ENCODE assay signal across 10 cellular contexts in the genomic region with DNA sequence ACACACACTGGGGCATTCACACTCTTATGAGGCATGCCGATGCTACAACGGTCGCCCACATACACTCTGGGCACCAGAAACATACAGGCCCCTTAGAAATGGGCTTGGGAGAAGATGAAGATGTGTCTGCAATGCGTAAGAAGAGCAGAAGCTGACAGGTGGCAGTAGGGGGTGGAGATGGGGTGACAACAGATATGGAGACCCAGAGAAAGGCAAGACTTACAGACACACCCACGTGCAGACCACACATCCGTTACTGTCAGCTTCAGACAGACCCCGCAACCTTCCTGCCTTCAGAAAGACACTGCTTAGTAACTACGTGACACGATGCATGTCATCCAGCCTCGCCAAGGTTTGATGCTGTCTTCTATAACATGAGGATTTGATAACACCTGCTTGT.
DNase-seq lines count a peak whose midpoint lies in the region; ATAC-seq and TF ChIP-seq lines count a peak whose summit lies in the region.
"Had no signal": no experiment of that assay in that cellular context is flagged by ENCODE, and none has a peak within 500 bp of the region (broad histone marks: within the 10 kb centered on the region; RNA-seq: fewer than 3 reads in every experiment).

No MANE protein-coding gene starts in this region.

- H3K4me3 ChIP-seq in Caco-2 (ENCODE audit: low read depth, low read length) = no peak overlapping the region
- H3K4me3 ChIP-seq in GM23338 = no peak overlapping the region

- H3K9me2 ChIP-seq in GM23338 (ENCODE audit: insufficient read depth) = no peaks in the 10 kb centered on the region

- H2AFZ ChIP-seq in GM23338 = no peak overlapping the region

- no peaks in the 10 kb centered on the region for H3K36me3 Mint-ChIP-seq in Caco-2 (ENCODE audit: insufficient read depth, unreplicated experiment)
- H3K36me3 Mint-ChIP-seq in chondrocyte (ENCODE audit: low read depth) = no peaks in the 10 kb centered on the region
- H3K36me3 Mint-ChIP-seq in GM23338 (ENCODE audit: low read depth) = no peaks in the 10 kb centered on the region
- H3K36me3 Mint-ChIP-seq in Calu3 (ENCODE audit: insufficient read depth, unreplicated experiment) = no peaks in the 10 kb centered on the region

- no peaks in the 10 kb centered on the region for H3F3A ChIP-seq in GM23338 (replicated peaks; ENCODE audit: low read depth)

- intact Hi-C loops in Caco-2 (cut with micrococcal nuclease; ENCODE audit: unreplicated experiment) (loop anchor here (10.0 kb wide), 1 partner anchor 282 kb away; no protein-coding TSS in a partner anchor), Calu3 (cut with micrococcal nuclease; ENCODE audit: unreplicated experiment) (no loop called here)

- peaks cover 28% of the 10 kb centered on the region for H3K4me1 Mint-ChIP-seq in Caco-2 (ENCODE audit: low read depth, unreplicated experiment)
- peaks cover 9% of the 10 kb centered on the region for H3K4me1 Mint-ChIP-seq in chondrocyte (ENCODE audit: low read depth)
- H3K4me1 Mint-ChIP-seq in GM23338 = peaks cover 42% of the 10 kb centered on the region
- peaks cover 20% of the 10 kb centered on the region for H3K4me1 Mint-ChIP-seq in Calu3 (ENCODE audit: low read depth, unreplicated experiment)

- H3K27me3 ChIP-seq in Caco-2 (replicated peaks; ENCODE audit: control insufficient read depth, insufficient read depth, low read length) = no peaks in the 10 kb centered on the region
- no peaks in the 10 kb centered on the region for H3K27me3 ChIP-seq in GM23338 (ENCODE audit: insufficient read depth)

- TF ChIP-seq CTCF in Caco-2 (IDR thresholded peaks at IDR 0.05; ENCODE audit: insufficient read depth in 1 of 2, low read depth in 1 of 2, low read length in 1 of 2, severe bottlenecking in 1 of 2, unreplicated experiment in 1 of 2) = no peak
- TF ChIP-seq CTCF in chondrocyte (IDR thresholded peaks at IDR 0.05) = no peak
- no peak for TF ChIP-seq CTCF in GM23338 (conservative IDR thresholded peaks at IDR 0.05; ENCODE audit: low read depth in 2 of 2)
- TF ChIP-seq CTCF in Calu3 (IDR thresholded peaks at IDR 0.05; ENCODE audit: unreplicated experiment) = no peak

- H3K9me3 Mint-ChIP-seq in Caco-2 (ENCODE audit: unreplicated experiment) (no peaks in the 10 kb centered on the region), chondrocyte (ENCODE audit: low read depth) (no peaks in the 10 kb centered on the region), GM23338 (no peaks in the 10 kb centered on the region), Calu3 (ENCODE audit: low read depth, unreplicated experiment) (no peaks in the 10 kb centered on the region)

- H3K27ac ChIP-seq in GM23338 (ENCODE audit: low read depth) = no peak overlapping the region
- H3K27ac ChIP-seq: C4-2B had no signal

- POLR2A ChIA-PET in Caco-2 (lab: Charles Lee) = no interaction called here

- no peaks in the 10 kb centered on the region for H3K79me2 ChIP-seq in GM23338 (replicated peaks; ENCODE audit: insufficient read depth)

- BruUV-seq in Caco-2 (replicated peaks; lab: Mats Ljungman, UMichigan) (no TSS peak), Calu3 (replicated peaks; lab: Mats Ljungman, UMichigan) (no TSS peak)

- H3K27me3 Mint-ChIP-seq in Caco-2 (ENCODE audit: insufficient read depth, unreplicated experiment) (no peaks in the 10 kb centered on the region), chondrocyte (ENCODE audit: low read depth) (peaks cover 1% of the 10 kb centered on the region), GM23338 (ENCODE audit: insufficient read depth, low read depth, poor library complexity) (peaks cover 11% of the 10 kb centered on the region), Calu3 (ENCODE audit: unreplicated experiment) (no peaks in the 10 kb centered on the region)

- H3K4me2 ChIP-seq in GM23338 = no peak overlapping the region

- H3K4me1 ChIP-seq in Caco-2 (peaks cover 32% of the 10 kb centered on the region), GM23338 (ENCODE audit: insufficient read depth) (peaks cover 20% of the 10 kb centered on the region)

- no peaks in the 10 kb centered on the region for H4K20me1 ChIP-seq in GM23338 (replicated peaks; ENCODE audit: insufficient read depth)

- H3K36me3 ChIP-seq in Caco-2 (ENCODE audit: control insufficient read depth, insufficient read depth, low read length) (no peaks in the 10 kb centered on the region), GM23338 (ENCODE audit: insufficient read depth) (no peaks in the 10 kb centered on the region)

- H3K27ac Mint-ChIP-seq in Caco-2 (ENCODE audit: unreplicated experiment) (peak overlapping the region; percentile 55), chondrocyte (ENCODE audit: unreplicated experiment) (no peak overlapping the region), GM23338 (no peak overlapping the region; the same call in 1 of the 2 replicates), Calu3 (ENCODE audit: unreplicated experiment) (no peak overlapping the region)

- H3K9me3 ChIP-seq in Caco-2 = no peaks in the 10 kb centered on the region

- no peak overlapping the region for H3K4me3 Mint-ChIP-seq in Caco-2 (ENCODE audit: unreplicated experiment)
- H3K4me3 Mint-ChIP-seq in chondrocyte (ENCODE audit: unreplicated experiment) = no peak overlapping the region
- H3K4me3 Mint-ChIP-seq in GM23338 = no peak overlapping the region
- H3K4me3 Mint-ChIP-seq in Calu3 (ENCODE audit: low read depth, unreplicated experiment) = no peak overlapping the region

- ATAC-seq in GM23338 = no peak

- CTCF ChIA-PET in Caco-2 (lab: Charles Lee) (no interaction called here), Calu3 (lab: Charles Lee) (no interaction called here)

- peak in 1 of 2 experiments; percentile 27 for DNase-seq in Caco-2
- DNase-seq in activated CD4-positive, alpha-beta T cell treated with anti-CD3 and anti-CD28 coated beads for 4 hours = peak; percentile 78 to 85
- DNase-seq in chondrocyte (ENCODE audit: low spot score) = peak; percentile 12
- peak; percentile 76 for DNase-seq in stimulated activated CD4-positive, alpha-beta T cell treated with anti-CD3 and anti-CD28 coated beads, Interleukin-2, amount 100 ng/mL, for 4 hours (ENCODE audit: low read depth)
- DNase-seq in 8988T = no peak
- no peak for DNase-seq in GM23338 (ENCODE audit: low spot score)
- no peak for DNase-seq in Calu3
- DNase-seq in NCI-H187 (lab: John Stamatoyannopoulos, UW) = no peak
- DNase-seq: midbrain had no signal

TF ChIP-seq in GM23338, 12 proteins besides CTCF, POLR2A, EP300 and RAD21:
- no peak for TF ChIP-seq NANOG (IDR thresholded peaks at IDR 0.05; ENCODE audit: borderline replicate concordance)
TF ChIP-seq in GM23338: peak in this region for 0.

Comparison
In these comparisons a context has a peak if more than half of its experiments do, and no peak if none do; other contexts are left out.
1. DNase-seq: peak in activated CD4-positive, alpha-beta T cell treated with anti-CD3 and anti-CD28 coated beads for 4 hours (2 of 2), chondrocyte (single experiment) and stimulated activated CD4-positive, alpha-beta T cell treated with anti-CD3 and anti-CD28 coated beads, Interleukin-2, amount 100 ng/mL, for 4 hours (single experiment); none in 8988T (single experiment), GM23338 (single experiment), Calu3 (single experiment) and NCI-H187 (0 of 2).